2 cellular contexts compared by ENCODE assay signal in the genomic region with DNA sequence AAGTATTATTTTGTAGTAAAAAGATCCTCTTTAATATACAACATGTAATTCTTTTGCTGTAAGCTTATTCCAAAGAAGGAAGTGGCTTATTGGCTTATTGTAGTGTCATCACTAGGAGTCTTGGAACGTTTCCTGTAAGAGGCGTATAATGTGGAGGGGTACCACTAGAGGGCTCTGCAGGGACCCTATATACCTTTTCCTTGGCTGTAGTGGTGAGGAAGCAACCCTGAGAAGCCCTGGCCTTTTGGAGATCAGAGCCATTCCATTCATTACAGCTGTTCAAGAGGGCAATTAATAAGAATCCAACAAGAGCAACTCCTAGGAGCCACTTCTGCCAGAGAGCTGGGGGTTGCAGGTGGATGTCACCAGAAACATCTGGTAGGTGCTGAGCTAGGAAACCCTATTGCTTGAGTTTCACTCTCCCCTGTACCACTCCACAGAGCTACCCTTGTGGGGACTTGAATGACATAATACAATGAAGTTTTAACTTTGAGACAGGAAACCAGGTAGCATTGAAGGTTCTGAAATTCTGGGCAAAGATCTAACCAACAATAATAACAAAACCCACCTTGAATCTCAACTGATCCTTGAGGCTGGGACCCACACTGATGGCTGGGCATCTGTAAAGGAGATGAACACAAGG.
TF ChIP-seq lines count a peak whose summit lies in the region.

No MANE protein-coding gene starts in this region.

TF ChIP-seq in K562, 482 proteins besides CTCF, POLR2A, EP300 and RAD21 (continued from another document):
- TF ChIP-seq, protein P1, sequence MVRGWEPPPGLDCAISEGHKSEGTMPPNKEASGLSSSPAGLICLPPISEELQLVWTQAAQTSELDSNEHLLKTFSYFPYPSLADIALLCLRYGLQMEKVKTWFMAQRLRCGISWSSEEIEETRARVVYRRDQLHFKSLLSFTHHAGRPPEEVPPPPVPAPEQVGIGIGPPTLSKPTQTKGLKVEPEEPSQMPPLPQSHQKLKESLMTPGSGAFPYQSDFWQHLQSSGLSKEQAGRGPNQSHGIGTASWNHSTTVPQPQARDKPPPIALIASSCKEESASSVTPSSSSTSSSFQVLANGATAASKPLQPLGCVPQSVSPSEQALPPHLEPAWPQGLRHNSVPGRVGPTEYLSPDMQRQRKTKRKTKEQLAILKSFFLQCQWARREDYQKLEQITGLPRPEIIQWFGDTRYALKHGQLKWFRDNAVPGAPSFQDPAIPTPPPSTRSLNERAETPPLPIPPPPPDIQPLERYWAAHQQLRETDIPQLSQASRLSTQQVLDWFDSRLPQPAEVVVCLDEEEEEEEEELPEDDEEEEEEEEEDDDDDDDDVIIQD (CRISPR knock-in tag; IDR thresholded peaks at IDR 0.05) = no peak
- TF ChIP-seq TAL1 (IDR thresholded peaks at IDR 0.05) = no peak
- peak; percentile 59; the same call in 1 of the 2 replicates for TF ChIP-seq SPI1 (IDR thresholded peaks at IDR 0.05; ENCODE audit: borderline replicate concordance, low read depth, low read length)
TF ChIP-seq in K562: peak in this region for 2.

TF ChIP-seq in liver, 16 proteins besides CTCF, POLR2A, EP300 and RAD21 (continued from another document):
- TF ChIP-seq FOXA1 (IDR thresholded peaks at IDR 0.05) (no peak), RXRA (IDR thresholded peaks at IDR 0.05) (no peak), HNF4G (IDR thresholded peaks at IDR 0.05) (no peak)
- TF ChIP-seq, protein P2, sequence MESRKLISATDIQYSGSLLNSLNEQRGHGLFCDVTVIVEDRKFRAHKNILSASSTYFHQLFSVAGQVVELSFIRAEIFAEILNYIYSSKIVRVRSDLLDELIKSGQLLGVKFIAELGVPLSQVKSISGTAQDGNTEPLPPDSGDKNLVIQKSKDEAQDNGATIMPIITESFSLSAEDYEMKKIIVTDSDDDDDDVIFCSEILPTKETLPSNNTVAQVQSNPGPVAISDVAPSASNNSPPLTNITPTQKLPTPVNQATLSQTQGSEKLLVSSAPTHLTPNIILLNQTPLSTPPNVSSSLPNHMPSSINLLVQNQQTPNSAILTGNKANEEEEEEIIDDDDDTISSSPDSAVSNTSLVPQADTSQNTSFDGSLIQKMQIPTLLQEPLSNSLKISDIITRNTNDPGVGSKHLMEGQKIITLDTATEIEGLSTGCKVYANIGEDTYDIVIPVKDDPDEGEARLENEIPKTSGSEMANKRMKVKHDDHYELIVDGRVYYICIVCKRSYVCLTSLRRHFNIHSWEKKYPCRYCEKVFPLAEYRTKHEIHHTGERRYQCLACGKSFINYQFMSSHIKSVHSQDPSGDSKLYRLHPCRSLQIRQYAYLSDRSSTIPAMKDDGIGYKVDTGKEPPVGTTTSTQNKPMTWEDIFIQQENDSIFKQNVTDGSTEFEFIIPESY (IDR thresholded peaks at IDR 0.05) = no peak
- TF ChIP-seq, protein P3, sequence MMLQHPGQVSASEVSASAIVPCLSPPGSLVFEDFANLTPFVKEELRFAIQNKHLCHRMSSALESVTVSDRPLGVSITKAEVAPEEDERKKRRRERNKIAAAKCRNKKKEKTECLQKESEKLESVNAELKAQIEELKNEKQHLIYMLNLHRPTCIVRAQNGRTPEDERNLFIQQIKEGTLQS (IDR thresholded peaks at IDR 0.05) = no peak
